ENCODE assay signal across 1 cellular context in the genomic region with DNA sequence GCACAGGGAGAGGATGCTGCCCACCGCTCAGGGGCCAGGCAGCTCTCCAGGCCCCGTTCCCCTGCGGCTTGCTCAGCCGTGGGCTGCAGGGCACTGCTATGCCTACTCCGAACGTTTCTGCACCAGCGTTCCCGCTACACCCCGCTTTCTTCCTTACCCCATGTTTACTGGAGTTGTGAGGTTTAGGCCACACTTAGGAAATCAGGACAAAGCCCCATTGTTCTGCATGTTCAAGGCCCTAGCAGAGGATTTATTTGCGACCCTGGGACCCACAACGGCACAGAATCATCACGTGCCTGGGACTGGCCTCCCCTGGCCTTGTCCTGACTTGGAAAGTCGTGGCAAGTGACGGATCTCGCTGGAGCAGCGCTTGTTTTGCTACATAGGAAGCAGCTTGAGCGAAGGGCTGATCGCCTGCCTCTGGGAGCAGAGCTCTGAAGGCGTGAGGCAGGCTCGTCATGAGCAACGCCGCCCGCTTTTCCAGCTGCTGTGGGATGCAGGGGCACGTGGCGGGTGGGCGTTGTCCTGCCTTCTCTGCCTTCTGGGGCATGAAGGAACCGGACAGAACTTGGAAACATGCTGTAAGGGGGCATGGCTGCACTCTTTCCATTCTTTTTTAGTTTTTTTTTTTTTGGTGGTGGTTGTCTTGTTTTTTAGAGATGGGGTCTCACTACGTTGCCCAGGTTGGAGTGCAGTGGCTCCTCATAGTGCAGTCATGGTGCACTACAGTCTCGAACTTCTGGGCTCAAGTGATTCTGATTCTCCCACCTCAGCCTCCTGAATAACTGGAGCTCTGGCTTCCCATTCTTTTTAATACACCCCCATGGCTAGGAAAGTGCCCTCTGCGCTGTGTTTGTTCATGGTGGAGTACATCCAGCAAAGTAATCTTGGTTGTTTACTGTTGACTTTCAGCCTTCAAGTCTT.
A peak's percentile ranks its signal among the peaks of the same experiment; 100 is the strongest.
TF ChIP-seq lines count a peak whose summit lies in the region.

No MANE protein-coding gene starts in this region.

TF ChIP-seq in HepG2, 621 proteins besides CTCF, POLR2A, EP300 and RAD21 (continued from another document and continues in another):
- TF ChIP-seq, protein P1, sequence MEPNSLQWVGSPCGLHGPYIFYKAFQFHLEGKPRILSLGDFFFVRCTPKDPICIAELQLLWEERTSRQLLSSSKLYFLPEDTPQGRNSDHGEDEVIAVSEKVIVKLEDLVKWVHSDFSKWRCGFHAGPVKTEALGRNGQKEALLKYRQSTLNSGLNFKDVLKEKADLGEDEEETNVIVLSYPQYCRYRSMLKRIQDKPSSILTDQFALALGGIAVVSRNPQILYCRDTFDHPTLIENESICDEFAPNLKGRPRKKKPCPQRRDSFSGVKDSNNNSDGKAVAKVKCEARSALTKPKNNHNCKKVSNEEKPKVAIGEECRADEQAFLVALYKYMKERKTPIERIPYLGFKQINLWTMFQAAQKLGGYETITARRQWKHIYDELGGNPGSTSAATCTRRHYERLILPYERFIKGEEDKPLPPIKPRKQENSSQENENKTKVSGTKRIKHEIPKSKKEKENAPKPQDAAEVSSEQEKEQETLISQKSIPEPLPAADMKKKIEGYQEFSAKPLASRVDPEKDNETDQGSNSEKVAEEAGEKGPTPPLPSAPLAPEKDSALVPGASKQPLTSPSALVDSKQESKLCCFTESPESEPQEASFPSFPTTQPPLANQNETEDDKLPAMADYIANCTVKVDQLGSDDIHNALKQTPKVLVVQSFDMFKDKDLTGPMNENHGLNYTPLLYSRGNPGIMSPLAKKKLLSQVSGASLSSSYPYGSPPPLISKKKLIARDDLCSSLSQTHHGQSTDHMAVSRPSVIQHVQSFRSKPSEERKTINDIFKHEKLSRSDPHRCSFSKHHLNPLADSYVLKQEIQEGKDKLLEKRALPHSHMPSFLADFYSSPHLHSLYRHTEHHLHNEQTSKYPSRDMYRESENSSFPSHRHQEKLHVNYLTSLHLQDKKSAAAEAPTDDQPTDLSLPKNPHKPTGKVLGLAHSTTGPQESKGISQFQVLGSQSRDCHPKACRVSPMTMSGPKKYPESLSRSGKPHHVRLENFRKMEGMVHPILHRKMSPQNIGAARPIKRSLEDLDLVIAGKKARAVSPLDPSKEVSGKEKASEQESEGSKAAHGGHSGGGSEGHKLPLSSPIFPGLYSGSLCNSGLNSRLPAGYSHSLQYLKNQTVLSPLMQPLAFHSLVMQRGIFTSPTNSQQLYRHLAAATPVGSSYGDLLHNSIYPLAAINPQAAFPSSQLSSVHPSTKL (CRISPR knock-in tag; IDR thresholded peaks at IDR 0.05) = peak; percentile 94
- TF ChIP-seq EED (CRISPR knock-in tag; IDR thresholded peaks at IDR 0.05) (no peak), SOX5 (CRISPR knock-in tag; IDR thresholded peaks at IDR 0.05; ENCODE audit: borderline replicate concordance) (peak; percentile 99), ZBTB21 (CRISPR knock-in tag; IDR thresholded peaks at IDR 0.05) (0 out of 2 replicates have a peak, but pooled peaks have one; percentile 57), RNF2 (conservative IDR thresholded peaks at IDR 0.05; ENCODE audit: low read depth) (0 out of 2 replicates have a peak, but pooled peaks have one; percentile 65), SP1 (IDR thresholded peaks at IDR 0.05) (no peak), SP1 (CRISPR knock-in tag; IDR thresholded peaks at IDR 0.05) (no peak), KDM2A (CRISPR knock-in tag; IDR thresholded peaks at IDR 0.05; ENCODE audit: borderline replicate concordance, low read depth) (peak; percentile 88), IKZF4 (CRISPR knock-in tag; IDR thresholded peaks at IDR 0.05; ENCODE audit: borderline replicate concordance, low read depth, not compliant biosample characterization) (no peak), KLF16 (CRISPR knock-in tag; IDR thresholded peaks at IDR 0.05) (peak in 1 of 2 experiments; percentile 75; a peak in 2 of 4 replicates), GLI4 (CRISPR knock-in tag; IDR thresholded peaks at IDR 0.05; ENCODE audit: borderline replicate concordance) (no peak), GTF3A (CRISPR knock-in tag; conservative IDR thresholded peaks at IDR 0.05) (no peak; the same call in 1 of the 2 replicates), PITX1 (CRISPR knock-in tag; IDR thresholded peaks at IDR 0.05) (peak; percentile 90), KLF6 (CRISPR knock-in tag; IDR thresholded peaks at IDR 0.05) (peak; percentile 70; the same call in 1 of the 2 replicates), KAT2B (IDR thresholded peaks at IDR 0.05; ENCODE audit: borderline replicate concordance, low read depth, low read length) (no peak), ZNF746 (CRISPR knock-in tag; IDR thresholded peaks at IDR 0.05) (no peak)
- TF ChIP-seq, protein P2, sequence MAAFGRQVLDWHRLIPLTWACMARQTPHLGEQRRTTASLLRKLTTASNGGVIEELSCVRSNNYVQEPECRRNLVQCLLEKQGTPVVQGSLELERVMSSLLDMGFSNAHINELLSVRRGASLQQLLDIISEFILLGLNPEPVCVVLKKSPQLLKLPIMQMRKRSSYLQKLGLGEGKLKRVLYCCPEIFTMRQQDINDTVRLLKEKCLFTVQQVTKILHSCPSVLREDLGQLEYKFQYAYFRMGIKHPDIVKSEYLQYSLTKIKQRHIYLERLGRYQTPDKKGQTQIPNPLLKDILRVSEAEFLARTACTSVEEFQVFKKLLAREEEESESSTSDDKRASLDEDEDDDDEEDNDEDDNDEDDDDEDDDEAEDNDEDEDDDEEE (CRISPR knock-in tag; IDR thresholded peaks at IDR 0.05) = no peak
- TF ChIP-seq, protein P3, sequence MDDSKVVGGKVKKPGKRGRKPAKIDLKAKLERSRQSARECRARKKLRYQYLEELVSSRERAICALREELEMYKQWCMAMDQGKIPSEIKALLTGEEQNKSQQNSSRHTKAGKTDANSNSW (CRISPR knock-in tag; IDR thresholded peaks at IDR 0.05; ENCODE audit: borderline replicate concordance) = no peak
- TF ChIP-seq, protein P4, sequence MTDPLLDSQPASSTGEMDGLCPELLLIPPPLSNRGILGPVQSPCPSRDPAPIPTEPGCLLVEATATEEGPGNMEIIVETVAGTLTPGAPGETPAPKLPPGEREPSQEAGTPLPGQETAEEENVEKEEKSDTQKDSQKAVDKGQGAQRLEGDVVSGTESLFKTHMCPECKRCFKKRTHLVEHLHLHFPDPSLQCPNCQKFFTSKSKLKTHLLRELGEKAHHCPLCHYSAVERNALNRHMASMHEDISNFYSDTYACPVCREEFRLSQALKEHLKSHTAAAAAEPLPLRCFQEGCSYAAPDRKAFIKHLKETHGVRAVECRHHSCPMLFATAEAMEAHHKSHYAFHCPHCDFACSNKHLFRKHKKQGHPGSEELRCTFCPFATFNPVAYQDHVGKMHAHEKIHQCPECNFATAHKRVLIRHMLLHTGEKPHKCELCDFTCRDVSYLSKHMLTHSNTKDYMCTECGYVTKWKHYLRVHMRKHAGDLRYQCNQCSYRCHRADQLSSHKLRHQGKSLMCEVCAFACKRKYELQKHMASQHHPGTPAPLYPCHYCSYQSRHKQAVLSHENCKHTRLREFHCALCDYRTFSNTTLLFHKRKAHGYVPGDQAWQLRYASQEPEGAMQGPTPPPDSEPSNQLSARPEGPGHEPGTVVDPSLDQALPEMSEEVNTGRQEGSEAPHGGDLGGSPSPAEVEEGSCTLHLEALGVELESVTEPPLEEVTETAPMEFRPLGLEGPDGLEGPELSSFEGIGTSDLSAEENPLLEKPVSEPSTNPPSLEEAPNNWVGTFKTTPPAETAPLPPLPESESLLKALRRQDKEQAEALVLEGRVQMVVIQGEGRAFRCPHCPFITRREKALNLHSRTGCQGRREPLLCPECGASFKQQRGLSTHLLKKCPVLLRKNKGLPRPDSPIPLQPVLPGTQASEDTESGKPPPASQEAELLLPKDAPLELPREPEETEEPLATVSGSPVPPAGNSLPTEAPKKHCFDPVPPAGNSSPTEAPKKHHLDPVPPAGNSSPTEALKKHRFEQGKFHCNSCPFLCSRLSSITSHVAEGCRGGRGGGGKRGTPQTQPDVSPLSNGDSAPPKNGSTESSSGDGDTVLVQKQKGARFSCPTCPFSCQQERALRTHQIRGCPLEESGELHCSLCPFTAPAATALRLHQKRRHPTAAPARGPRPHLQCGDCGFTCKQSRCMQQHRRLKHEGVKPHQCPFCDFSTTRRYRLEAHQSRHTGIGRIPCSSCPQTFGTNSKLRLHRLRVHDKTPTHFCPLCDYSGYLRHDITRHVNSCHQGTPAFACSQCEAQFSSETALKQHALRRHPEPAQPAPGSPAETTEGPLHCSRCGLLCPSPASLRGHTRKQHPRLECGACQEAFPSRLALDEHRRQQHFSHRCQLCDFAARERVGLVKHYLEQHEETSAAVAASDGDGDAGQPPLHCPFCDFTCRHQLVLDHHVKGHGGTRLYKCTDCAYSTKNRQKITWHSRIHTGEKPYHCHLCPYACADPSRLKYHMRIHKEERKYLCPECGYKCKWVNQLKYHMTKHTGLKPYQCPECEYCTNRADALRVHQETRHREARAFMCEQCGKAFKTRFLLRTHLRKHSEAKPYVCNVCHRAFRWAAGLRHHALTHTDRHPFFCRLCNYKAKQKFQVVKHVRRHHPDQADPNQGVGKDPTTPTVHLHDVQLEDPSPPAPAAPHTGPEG (CRISPR knock-in tag; IDR thresholded peaks at IDR 0.05) = 0 out of 2 replicates have a peak, but pooled peaks have one; percentile 48
- TF ChIP-seq, protein P5, sequence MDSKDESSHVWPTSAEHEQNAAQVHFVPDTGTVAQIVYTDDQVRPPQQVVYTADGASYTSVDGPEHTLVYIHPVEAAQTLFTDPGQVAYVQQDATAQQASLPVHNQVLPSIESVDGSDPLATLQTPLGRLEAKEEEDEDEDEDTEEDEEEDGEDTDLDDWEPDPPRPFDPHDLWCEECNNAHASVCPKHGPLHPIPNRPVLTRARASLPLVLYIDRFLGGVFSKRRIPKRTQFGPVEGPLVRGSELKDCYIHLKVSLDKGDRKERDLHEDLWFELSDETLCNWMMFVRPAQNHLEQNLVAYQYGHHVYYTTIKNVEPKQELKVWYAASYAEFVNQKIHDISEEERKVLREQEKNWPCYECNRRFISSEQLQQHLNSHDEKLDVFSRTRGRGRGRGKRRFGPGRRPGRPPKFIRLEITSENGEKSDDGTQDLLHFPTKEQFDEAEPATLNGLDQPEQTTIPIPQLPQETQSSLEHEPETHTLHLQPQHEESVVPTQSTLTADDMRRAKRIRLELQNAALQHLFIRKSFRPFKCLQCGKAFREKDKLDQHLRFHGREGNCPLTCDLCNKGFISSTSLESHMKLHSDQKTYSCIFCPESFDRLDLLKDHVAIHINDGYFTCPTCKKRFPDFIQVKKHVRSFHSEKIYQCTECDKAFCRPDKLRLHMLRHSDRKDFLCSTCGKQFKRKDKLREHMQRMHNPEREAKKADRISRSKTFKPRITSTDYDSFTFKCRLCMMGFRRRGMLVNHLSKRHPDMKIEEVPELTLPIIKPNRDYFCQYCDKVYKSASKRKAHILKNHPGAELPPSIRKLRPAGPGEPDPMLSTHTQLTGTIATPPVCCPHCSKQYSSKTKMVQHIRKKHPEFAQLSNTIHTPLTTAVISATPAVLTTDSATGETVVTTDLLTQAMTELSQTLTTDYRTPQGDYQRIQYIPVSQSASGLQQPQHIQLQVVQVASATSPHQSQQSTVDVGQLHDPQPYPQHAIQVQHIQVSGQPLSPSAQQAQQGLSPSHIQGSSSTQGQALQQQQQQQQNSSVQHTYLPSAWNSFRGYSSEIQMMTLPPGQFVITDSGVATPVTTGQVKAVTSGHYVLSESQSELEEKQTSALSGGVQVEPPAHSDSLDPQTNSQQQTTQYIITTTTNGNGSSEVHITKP (CRISPR knock-in tag; IDR thresholded peaks at IDR 0.05; ENCODE audit: low read depth) = no peak
- TF ChIP-seq, protein P6, sequence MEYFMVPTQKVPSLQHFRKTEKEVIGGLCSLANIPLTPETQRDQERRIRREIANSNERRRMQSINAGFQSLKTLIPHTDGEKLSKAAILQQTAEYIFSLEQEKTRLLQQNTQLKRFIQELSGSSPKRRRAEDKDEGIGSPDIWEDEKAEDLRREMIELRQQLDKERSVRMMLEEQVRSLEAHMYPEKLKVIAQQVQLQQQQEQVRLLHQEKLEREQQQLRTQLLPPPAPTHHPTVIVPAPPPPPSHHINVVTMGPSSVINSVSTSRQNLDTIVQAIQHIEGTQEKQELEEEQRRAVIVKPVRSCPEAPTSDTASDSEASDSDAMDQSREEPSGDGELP (IDR thresholded peaks at IDR 0.05; ENCODE audit: borderline replicate concordance, low read depth) = no peak
- TF ChIP-seq, protein P7, sequence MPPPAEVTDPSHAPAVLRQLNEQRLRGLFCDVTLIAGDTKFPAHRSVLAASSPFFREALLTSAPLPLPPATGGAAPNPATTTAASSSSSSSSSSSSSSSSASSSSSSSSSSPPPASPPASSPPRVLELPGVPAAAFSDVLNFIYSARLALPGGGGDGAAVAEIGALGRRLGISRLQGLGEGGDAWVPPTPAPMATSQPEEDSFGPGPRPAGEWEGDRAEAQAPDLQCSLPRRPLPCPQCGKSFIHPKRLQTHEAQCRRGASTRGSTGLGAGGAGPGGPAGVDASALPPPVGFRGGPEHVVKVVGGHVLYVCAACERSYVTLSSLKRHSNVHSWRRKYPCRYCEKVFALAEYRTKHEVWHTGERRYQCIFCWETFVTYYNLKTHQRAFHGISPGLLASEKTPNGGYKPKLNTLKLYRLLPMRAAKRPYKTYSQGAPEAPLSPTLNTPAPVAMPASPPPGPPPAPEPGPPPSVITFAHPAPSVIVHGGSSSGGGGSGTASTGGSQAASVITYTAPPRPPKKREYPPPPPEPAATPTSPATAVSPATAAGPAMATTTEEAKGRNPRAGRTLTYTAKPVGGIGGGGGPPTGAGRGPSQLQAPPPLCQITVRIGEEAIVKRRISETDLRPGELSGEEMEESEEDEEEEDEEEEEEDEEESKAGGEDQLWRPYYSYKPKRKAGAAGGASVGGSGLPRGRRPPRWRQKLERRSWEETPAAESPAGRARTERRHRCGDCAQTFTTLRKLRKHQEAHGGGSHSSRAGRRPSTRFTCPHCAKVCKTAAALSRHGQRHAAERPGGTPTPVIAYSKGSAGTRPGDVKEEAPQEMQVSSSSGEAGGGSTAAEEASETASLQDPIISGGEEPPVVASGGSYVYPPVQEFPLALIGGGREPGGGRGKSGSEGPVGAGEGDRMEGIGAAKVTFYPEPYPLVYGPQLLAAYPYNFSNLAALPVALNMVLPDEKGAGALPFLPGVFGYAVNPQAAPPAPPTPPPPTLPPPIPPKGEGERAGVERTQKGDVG (CRISPR knock-in tag; IDR thresholded peaks at IDR 0.05; ENCODE audit: borderline replicate concordance) = peak; percentile 100
- TF ChIP-seq, protein P8, sequence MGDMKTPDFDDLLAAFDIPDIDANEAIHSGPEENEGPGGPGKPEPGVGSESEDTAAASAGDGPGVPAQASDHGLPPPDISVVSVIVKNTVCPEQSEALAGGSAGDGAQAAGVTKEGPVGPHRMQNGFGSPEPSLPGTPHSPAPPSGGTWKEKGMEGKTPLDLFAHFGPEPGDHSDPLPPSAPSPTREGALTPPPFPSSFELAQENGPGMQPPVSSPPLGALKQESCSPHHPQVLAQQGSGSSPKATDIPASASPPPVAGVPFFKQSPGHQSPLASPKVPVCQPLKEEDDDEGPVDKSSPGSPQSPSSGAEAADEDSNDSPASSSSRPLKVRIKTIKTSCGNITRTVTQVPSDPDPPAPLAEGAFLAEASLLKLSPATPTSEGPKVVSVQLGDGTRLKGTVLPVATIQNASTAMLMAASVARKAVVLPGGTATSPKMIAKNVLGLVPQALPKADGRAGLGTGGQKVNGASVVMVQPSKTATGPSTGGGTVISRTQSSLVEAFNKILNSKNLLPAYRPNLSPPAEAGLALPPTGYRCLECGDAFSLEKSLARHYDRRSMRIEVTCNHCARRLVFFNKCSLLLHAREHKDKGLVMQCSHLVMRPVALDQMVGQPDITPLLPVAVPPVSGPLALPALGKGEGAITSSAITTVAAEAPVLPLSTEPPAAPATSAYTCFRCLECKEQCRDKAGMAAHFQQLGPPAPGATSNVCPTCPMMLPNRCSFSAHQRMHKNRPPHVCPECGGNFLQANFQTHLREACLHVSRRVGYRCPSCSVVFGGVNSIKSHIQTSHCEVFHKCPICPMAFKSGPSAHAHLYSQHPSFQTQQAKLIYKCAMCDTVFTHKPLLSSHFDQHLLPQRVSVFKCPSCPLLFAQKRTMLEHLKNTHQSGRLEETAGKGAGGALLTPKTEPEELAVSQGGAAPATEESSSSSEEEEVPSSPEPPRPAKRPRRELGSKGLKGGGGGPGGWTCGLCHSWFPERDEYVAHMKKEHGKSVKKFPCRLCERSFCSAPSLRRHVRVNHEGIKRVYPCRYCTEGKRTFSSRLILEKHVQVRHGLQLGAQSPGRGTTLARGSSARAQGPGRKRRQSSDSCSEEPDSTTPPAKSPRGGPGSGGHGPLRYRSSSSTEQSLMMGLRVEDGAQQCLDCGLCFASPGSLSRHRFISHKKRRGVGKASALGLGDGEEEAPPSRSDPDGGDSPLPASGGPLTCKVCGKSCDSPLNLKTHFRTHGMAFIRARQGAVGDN (CRISPR knock-in tag; IDR thresholded peaks at IDR 0.05) = peak; percentile 99
